In genomic region chr15:38644353-38644752, GRCh38 we compare ENCODE assay signal across 2 cellular contexts.
DNase-seq lines count a peak whose midpoint lies in the region; ATAC-seq, FAIRE-seq and TF ChIP-seq lines count a peak whose summit lies in the region.
"Not testable (repeated sequence)": the region's sequence is repeated elsewhere in the genome, so short reads cannot be mapped to it uniquely, and the experiment has no call there.

No MANE protein-coding gene starts in this region.

- H3K27me3 Mint-ChIP-seq in activated naive CD8-positive, alpha-beta T cell, result not testable (repeated sequence)

- not testable (repeated sequence) for H3K9me1 ChIP-seq in K562 (ENCODE audit: control insufficient read depth, insufficient read depth, low read length)

- not testable (repeated sequence) for H3K4me3 Mint-ChIP-seq in activated naive CD8-positive, alpha-beta T cell

- not testable (repeated sequence) for FAIRE-seq in K562 (lab: Jason Lieb, UNC)

- TF ChIP-seq POLR2A in K562 (conservative IDR thresholded peaks at IDR 0.05), result not testable (repeated sequence)

- CTCF ChIA-PET in K562 (lab: Yijun Ruan, JAX; ENCODE audit: low intra/inter-chr PET ratio), result not testable (repeated sequence)

- H4K20me1 ChIP-seq in K562 (replicated peaks; ENCODE audit: control insufficient read depth, insufficient read depth, low read length), result not testable (repeated sequence)

- POLR2A ChIA-PET in K562 (lab: Yijun Ruan, JAX), result not testable (repeated sequence)

- intact Hi-C loops in K562 (cut with micrococcal nuclease), result loop anchor here (5.0 kb wide), 1 partner anchor 38 kb away; no protein-coding TSS in a partner anchor

- H3K4me3 ChIP-seq in K562, result not testable (repeated sequence)

- DNase-seq in K562 (ENCODE audit: extremely low read depth in 1 of 4, low spot score in 3 of 4), result not testable (repeated sequence)

- H3K79me2 ChIP-seq in K562 (ENCODE audit: control insufficient read depth, insufficient read depth, low read length), result not testable (repeated sequence)

- H3K27ac Mint-ChIP-seq in activated naive CD8-positive, alpha-beta T cell, result peak overlapping the region; percentile 54

- H3K9me3 Mint-ChIP-seq in activated naive CD8-positive, alpha-beta T cell (ENCODE audit: low read depth), result not testable (repeated sequence)

- not testable (repeated sequence) for H3K27ac ChIP-seq in K562 (ENCODE audit: extremely low read depth, low read depth, low read length)

- H3K36me3 Mint-ChIP-seq in activated naive CD8-positive, alpha-beta T cell, result not testable (repeated sequence)

- ATAC-seq in K562, result not testable (repeated sequence)

- in situ Hi-C loops in K562 (cut with MboI), result not testable (repeated sequence)

- not testable (repeated sequence) for H3K4me1 ChIP-seq in K562 (replicated peaks in 1 of 2; ENCODE audit: control insufficient read depth in 2 of 2, insufficient read depth in 2 of 2, low read length in 2 of 2)

- not testable (repeated sequence) for H3K9ac ChIP-seq in K562 (ENCODE audit: insufficient read depth in 1 of 2, low read depth in 2 of 2, low read length in 2 of 2)

- not testable (repeated sequence) for TF ChIP-seq CTCF in K562 (IDR thresholded peaks at IDR 0.05 in 2 of 3, conservative IDR thresholded peaks at IDR 0.05 in 1 of 3; ENCODE audit: insufficient read depth in 2 of 3, low read depth in 1 of 3, low read length in 3 of 3)

- TF ChIP-seq EP300 in K562 (IDR thresholded peaks at IDR 0.05; ENCODE audit: low read length), result not testable (repeated sequence)

- 17% methylated on average over 3 of the region's 3 CpGs for WGBS in K562 (ENCODE audit: insufficient coverage, low coverage, missing lambda C conversion rate)

- H3K4me2 ChIP-seq in K562 (ENCODE audit: insufficient read depth, low read length), result not testable (repeated sequence)

- not testable (repeated sequence) for TF ChIP-seq RAD21 in K562 (CRISPR knock-in tag; conservative IDR thresholded peaks at IDR 0.05 in 1 of 2, IDR thresholded peaks at IDR 0.05 in 1 of 2)

- peaks cover 4 to 11% of the 10 kb centered on the region in 2 experiments; a peak in 3 of 5 replicates for H3K27me3 ChIP-seq in K562 (ENCODE audit: control insufficient read depth in 2 of 2, insufficient read depth in 2 of 2, low read length in 2 of 2)

- H3K4me1 Mint-ChIP-seq in activated naive CD8-positive, alpha-beta T cell (ENCODE audit: low read depth), result peaks cover 56% of the 10 kb centered on the region

- H2AFZ ChIP-seq in K562 (ENCODE audit: low read depth, low read length), result not testable (repeated sequence)

- not testable (repeated sequence) for H3K9me3 ChIP-seq in K562 (replicated peaks; ENCODE audit: control insufficient read depth, insufficient read depth, low read depth, low read length)

- not testable (repeated sequence) for BruUV-seq in K562 (replicated peaks; lab: Mats Ljungman, UMichigan)

- H3K36me3 ChIP-seq in K562 (ENCODE audit: control insufficient read depth, insufficient read depth, low read length), result not testable (repeated sequence)

TF ChIP-seq in K562, 482 proteins besides CTCF, POLR2A, EP300 and RAD21:
- TF ChIP-seq ZNF507 (tag; conservative IDR thresholded peaks at IDR 0.05), result peak; percentile 96
